Comparison of ENCODE assay signal across 13 cellular contexts in genomic region chr4:80342684-80343083, GRCh38. TPM values are rescaled to one million over a fixed set of nuclear protein-coding genes. Genes with fewer than 3 reads are reported as not detected.
"Had no signal": no experiment of that assay in that cellular context is flagged by ENCODE, and none has a peak within 500 bp of the region (broad histone marks: within the 10 kb centered on the region; RNA-seq: fewer than 3 reads in every experiment).

No MANE protein-coding gene starts in this region.

RNA-seq across cellular contexts. Expression of gene CFAP299, which starts 7.2 kb away (rescaled TPM):
- total RNA-seq: activated B cell treated with CpG ODN at 0.5 μM for 24 hours; activated CD4-positive, alpha-beta memory T cell treated with anti-CD3 and anti-CD28 coated beads for 36 hours; activated CD4-positive, alpha-beta memory T cell treated with anti-CD3 and anti-CD28 coated beads, Interleukin-2, amount 10 ng/mL, durations not matched to agents 7 days and 5 days; activated CD4-positive, alpha-beta T cell treated with anti-CD3 and anti-CD28 coated beads for 36 hours; activated CD4-positive, alpha-beta T cell treated with anti-CD3 and anti-CD28 coated beads, Interleukin-2, amount 10 ng/mL, durations not matched to agents 7 days and 5 days; activated CD8-positive, alpha-beta memory T cell treated with anti-CD3 and anti-CD28 coated beads for 36 hours; activated CD8-positive, alpha-beta memory T cell treated with anti-CD3 and anti-CD28 coated beads, Interleukin-2, amount 10 ng/mL, durations not matched to agents 7 days and 5 days; activated CD8-positive, alpha-beta T cell treated with anti-CD3 and anti-CD28 coated beads for 36 hours; activated CD8-positive, alpha-beta T cell treated with anti-CD3 and anti-CD28 coated beads, Interleukin-2, amount 10 ng/mL, durations not matched to agents 7 days and 5 days; T-helper 1 cell treated with Interleukin-12 subunit alpha and Interleukin-12 subunit beta and Interleukin-4 antibody, amounts not matched to agents 30 ng/mL and 1 ng/mL, for 36 hours; T-helper 17 cell; T-helper 2 cell treated with Interferon-gamma antibody and Interleukin-4, amounts not matched to agents 100 ng/mL and 5 ng/mL, for 36 hours; WTC11 had no signal
